Comparison of ENCODE assay signal across 18 cellular contexts in genomic region chr10:62707810-62708209, GRCh38.
DNase-seq lines count a peak whose midpoint lies in the region; ATAC-seq, FAIRE-seq and TF ChIP-seq lines count a peak whose summit lies in the region.
"Had no signal": no experiment of that assay in that cellular context is flagged by ENCODE, and none has a peak within 500 bp of the region (broad histone marks: within the 10 kb centered on the region; RNA-seq: fewer than 3 reads in every experiment).

No MANE protein-coding gene starts in this region.

- no peak overlapping the region for H3K4me3 Mint-ChIP-seq in Calu3 (ENCODE audit: low read depth, unreplicated experiment)
- H3K4me3 Mint-ChIP-seq: activated T-cell treated with anti-CD3 and anti-CD28 coated beads, Interleukin-2, amount 50 U/mL, for 4 hours; stimulated activated effector memory CD8-positive, alpha-beta T cell treated with anti-CD3 and anti-CD28 coated beads, Interleukin-12 subunit alpha, Interleukin-12 subunit beta, amount 100 ng/mL, for 72 hours had no signal

- peak; percentile 51 for ATAC-seq in GM19467 (IDR thresholded peaks at IDR 0.05; ENCODE audit: unreplicated experiment)
- peak; percentile 77 for ATAC-seq in HG02852 (IDR thresholded peaks at IDR 0.05; ENCODE audit: unreplicated experiment)
- ATAC-seq in HG03520 (IDR thresholded peaks at IDR 0.05; ENCODE audit: unreplicated experiment): peak; percentile 64
- ATAC-seq: activated T-cell treated with anti-CD3 and anti-CD28 coated beads, Interleukin-2, amount 50 U/mL, for 4 hours; stimulated activated effector memory CD8-positive, alpha-beta T cell treated with anti-CD3 and anti-CD28 coated beads, Interleukin-12 subunit alpha, Interleukin-12 subunit beta, amount 100 ng/mL, for 72 hours had no signal

- BruUV-seq in Calu3 (replicated peaks; lab: Mats Ljungman, UMichigan): no TSS peak

- TF ChIP-seq CTCF in Calu3 (IDR thresholded peaks at IDR 0.05; ENCODE audit: unreplicated experiment): no peak

- peak; percentile 87 for FAIRE-seq in GM18507 (lab: Jason Lieb, UNC)
- FAIRE-seq: HTR-8/SVneo, kidney had no signal

- no peaks in the 10 kb centered on the region for H3K36me3 Mint-ChIP-seq in Calu3 (ENCODE audit: insufficient read depth, unreplicated experiment)
- H3K36me3 Mint-ChIP-seq: stimulated activated effector memory CD8-positive, alpha-beta T cell treated with anti-CD3 and anti-CD28 coated beads, Interleukin-12 subunit alpha, Interleukin-12 subunit beta, amount 100 ng/mL, for 72 hours had no signal

- DNase-seq in GM18507 (ENCODE audit: extremely low spot score, insufficient read length, low read depth) (no peak), HK-2 (ENCODE audit: unreplicated experiment) (no peak), Calu3 (no peak), NCI-H2029 (lab: John Stamatoyannopoulos, UW) (no peak), NCI-H82 treated with DMSO at 0.1 percent for 48 hours (lab: John Stamatoyannopoulos, UW; ENCODE audit: unreplicated experiment) (no peak)
- DNase-seq: activated T-cell treated with anti-CD3 and anti-CD28 coated beads, Interleukin-2, amount 50 U/mL, for 4 hours; anterior cingulate cortex; DMS79; dorsolateral prefrontal cortex; foreskin fibroblast; kidney; NCI-H1105; stimulated activated CD4-positive, alpha-beta T cell treated with anti-CD3 and anti-CD28 coated beads, Interleukin-2, amount 100 ng/mL, for 24 hours had no signal

- H3K9me3 Mint-ChIP-seq in Calu3 (ENCODE audit: low read depth, unreplicated experiment): peaks cover 12% of the 10 kb centered on the region

- H3K27ac Mint-ChIP-seq in Calu3 (ENCODE audit: unreplicated experiment): no peak overlapping the region
- H3K27ac Mint-ChIP-seq: stimulated activated effector memory CD8-positive, alpha-beta T cell treated with anti-CD3 and anti-CD28 coated beads, Interleukin-12 subunit alpha, Interleukin-12 subunit beta, amount 100 ng/mL, for 72 hours had no signal

- intact Hi-C loops in Calu3 (cut with micrococcal nuclease; ENCODE audit: unreplicated experiment): no loop called here

- H3K27me3 Mint-ChIP-seq in Calu3 (ENCODE audit: unreplicated experiment): no peaks in the 10 kb centered on the region

- H3K4me1 Mint-ChIP-seq in Calu3 (ENCODE audit: low read depth, unreplicated experiment): peaks cover 18% of the 10 kb centered on the region

- CTCF ChIA-PET in Calu3 (lab: Charles Lee): no interaction called here
